38 cellular contexts compared by ENCODE assay signal in genomic region chr19:33340991-33341390, GRCh38.
"Had no signal": no experiment of that assay in that cellular context is flagged by ENCODE, and none has a peak within 500 bp of the region (broad histone marks: within the 10 kb centered on the region; RNA-seq: fewer than 3 reads in every experiment).

No MANE protein-coding gene starts in this region.

- H3K4me3 ChIP-seq: adrenal gland, ascending aorta, body of pancreas, breast epithelium, cardiac muscle cell had no signal

- H3K36me3 ChIP-seq: adrenal gland, ascending aorta, brain microvascular endothelial cell, breast epithelium, cardiac muscle cell had no signal

- H3K4me1 Mint-ChIP-seq: activated naive CD4-positive, alpha-beta T cell treated with anti-CD3 and anti-CD28 coated beads, Interleukin-2, amount 10 ng/mL, durations not matched to agents 7 days and 5 days; activated naive CD4-positive, alpha-beta T cell treated with anti-CD3 and anti-CD28 coated beads, Interleukin-2, amount 50 U/mL, for 24 hours; activated naive CD8-positive, alpha-beta T cell treated with anti-CD3 and anti-CD28 coated beads for 36 hours; activated naive CD8-positive, alpha-beta T cell treated with anti-CD3 and anti-CD28 coated beads, Interleukin-2, amount 50 U/mL, for 24 hours; activated T-helper 17 cell treated with anti-CD3 and anti-CD28 coated beads, Interleukin-2, amount 50 U/mL, for 72 hours; central memory CD8-positive, alpha-beta T cell had no signal

- FAIRE-seq: astrocyte, colon had no signal

- H3K36me3 Mint-ChIP-seq: activated naive CD4-positive, alpha-beta T cell treated with anti-CD3 and anti-CD28 coated beads, Interleukin-2, amount 10 ng/mL, durations not matched to agents 7 days and 5 days; activated naive CD4-positive, alpha-beta T cell treated with anti-CD3 and anti-CD28 coated beads, Interleukin-2, amount 50 U/mL, for 24 hours; activated naive CD4-positive, alpha-beta T cell treated with anti-CD3 and anti-CD28 coated beads, Interleukin-2, amount 50 U/mL, for 72 hours; activated naive CD8-positive, alpha-beta T cell treated with anti-CD3 and anti-CD28 coated beads for 36 hours; activated naive CD8-positive, alpha-beta T cell treated with anti-CD3 and anti-CD28 coated beads, Interleukin-2, amount 10 ng/mL, durations not matched to agents 7 days and 5 days; brain had no signal

- H3K27me3 ChIP-seq: adrenal gland, ascending aorta, body of pancreas, brain microvascular endothelial cell, breast epithelium had no signal

- DNase-seq: activated effector memory CD4-positive, alpha-beta T cell treated with anti-CD3 and anti-CD28 coated beads, Interleukin-2, amount 50 U/mL, for 16 hours; activated effector memory CD4-positive, alpha-beta T cell treated with Interleukin-2 at 50 U/mL for 16 hours; activated gamma-delta T cell; activated gamma-delta T cell treated with Interleukin-2 at 50 U/mL for 16 hours; activated naive CD4-positive, alpha-beta T cell; activated naive CD4-positive, alpha-beta T cell treated with anti-CD3 and anti-CD28 coated beads for 36 hours; activated naive CD4-positive, alpha-beta T cell treated with anti-CD3 and anti-CD28 coated beads, Interleukin-2, amount 10 ng/mL, durations not matched to agents 7 days and 5 days; activated naive CD4-positive, alpha-beta T cell treated with anti-CD3 and anti-CD28 coated beads, Interleukin-2, amount 50 U/mL, for 16 hours; activated naive CD4-positive, alpha-beta T cell treated with Interleukin-2 at 50 U/mL for 16 hours; activated naive CD8-positive, alpha-beta T cell treated with anti-CD3 and anti-CD28 coated beads for 36 hours; activated naive CD8-positive, alpha-beta T cell treated with anti-CD3 and anti-CD28 coated beads, Interleukin-2, amount 10 ng/mL, durations not matched to agents 7 days and 5 days; activated naive CD8-positive, alpha-beta T cell treated with anti-CD3 and anti-CD28 coated beads, Interleukin-2, amount 50 U/mL, for 24 hours; activated T-cell treated with anti-CD3 and anti-CD28 coated beads, Interleukin-2, amount 50 U/mL, for 4 hours; activated T-cell treated with anti-CD3 and anti-CD28 coated beads, Interleukin-2, amount 50 U/mL, for 48 hours; activated T-cell treated with anti-CD3 and anti-CD28 coated beads, Interleukin-2, amount 50 U/mL, for 72 hours; adrenal gland; amniotic stem cell; amygdala; anterior cingulate cortex; aorta; body of pancreas; brain microvascular endothelial cell; caudate nucleus; central memory CD4-positive, alpha-beta T cell; cerebellar nuclear complex had no signal

- H3K9me3 ChIP-seq: adrenal gland, ascending aorta, body of pancreas, breast epithelium had no signal

- H3K9me3 Mint-ChIP-seq: activated naive CD4-positive, alpha-beta T cell treated with anti-CD3 and anti-CD28 coated beads for 36 hours; activated naive CD4-positive, alpha-beta T cell treated with anti-CD3 and anti-CD28 coated beads, Interleukin-2, amount 10 ng/mL, durations not matched to agents 7 days and 5 days; activated naive CD4-positive, alpha-beta T cell treated with anti-CD3 and anti-CD28 coated beads, Interleukin-2, amount 50 U/mL, for 24 hours; activated naive CD4-positive, alpha-beta T cell treated with anti-CD3 and anti-CD28 coated beads, Interleukin-2, amount 50 U/mL, for 72 hours; activated naive CD8-positive, alpha-beta T cell treated with anti-CD3 and anti-CD28 coated beads for 36 hours; activated naive CD8-positive, alpha-beta T cell treated with anti-CD3 and anti-CD28 coated beads, Interleukin-2, amount 10 ng/mL, durations not matched to agents 7 days and 5 days; activated naive CD8-positive, alpha-beta T cell treated with anti-CD3 and anti-CD28 coated beads, Interleukin-2, amount 50 U/mL, for 24 hours; activated T-cell treated with anti-CD3 and anti-CD28 coated beads, Interleukin-2, amount 50 U/mL, for 4 hours; activated T-cell treated with anti-CD3 and anti-CD28 coated beads, Interleukin-2, amount 50 U/mL, for 72 hours; activated T-helper 1 cell treated with anti-CD3 and anti-CD28 coated beads, Interleukin-12 subunit alpha, Interleukin-12 subunit beta, Interleukin-2, Interleukin-4 antibody, amounts not matched to agents 30 ng/mL and 10 ng/mL and 1 ng/mL, durations not matched to agents 14 hours and 24 hours and 36 hours; activated T-helper 17 cell treated with anti-CD3 and anti-CD28 coated beads, Interleukin-2, amount 50 U/mL, for 72 hours; activated T-helper 2 cell treated with anti-CD3 and anti-CD28 coated beads, Interferon-gamma antibody, Interleukin-2, Interleukin-4, amounts not matched to agents 10 μg/mL and 5 μg/mL and 100 μg/mL, durations not matched to agents 14 hours and 24 hours and 36 hours; central memory CD8-positive, alpha-beta T cell had no signal

- ATAC-seq: activated naive CD4-positive, alpha-beta T cell treated with anti-CD3 and anti-CD28 coated beads, Interleukin-2, amount 50 U/mL, for 72 hours; activated naive CD8-positive, alpha-beta T cell treated with anti-CD3 and anti-CD28 coated beads, Interleukin-2, amount 50 U/mL, for 24 hours; activated T-cell treated with anti-CD3 and anti-CD28 coated beads, Interleukin-2, amount 50 U/mL, for 4 hours; activated T-cell treated with anti-CD3 and anti-CD28 coated beads, Interleukin-2, amount 50 U/mL, for 72 hours; activated T-helper 17 cell treated with anti-CD3 and anti-CD28 coated beads, Interleukin-2, amount 50 U/mL, for 72 hours; body of pancreas had no signal

- H3K27ac ChIP-seq: adrenal gland, ascending aorta, body of pancreas, brain microvascular endothelial cell, breast epithelium, cardiac muscle cell had no signal

- H3K27ac Mint-ChIP-seq: activated naive CD4-positive, alpha-beta T cell treated with anti-CD3 and anti-CD28 coated beads for 36 hours; activated naive CD4-positive, alpha-beta T cell treated with anti-CD3 and anti-CD28 coated beads, Interleukin-2, amount 10 ng/mL, durations not matched to agents 7 days and 5 days; activated naive CD4-positive, alpha-beta T cell treated with anti-CD3 and anti-CD28 coated beads, Interleukin-2, amount 50 U/mL, for 24 hours; activated naive CD4-positive, alpha-beta T cell treated with anti-CD3 and anti-CD28 coated beads, Interleukin-2, amount 50 U/mL, for 72 hours; activated naive CD8-positive, alpha-beta T cell; activated naive CD8-positive, alpha-beta T cell treated with anti-CD3 and anti-CD28 coated beads for 36 hours; activated naive CD8-positive, alpha-beta T cell treated with anti-CD3 and anti-CD28 coated beads, Interleukin-2, amount 10 ng/mL, durations not matched to agents 7 days and 5 days; activated naive CD8-positive, alpha-beta T cell treated with anti-CD3 and anti-CD28 coated beads, Interleukin-2, amount 50 U/mL, for 24 hours; activated T-cell treated with anti-CD3 and anti-CD28 coated beads, Interleukin-2, amount 50 U/mL, for 72 hours; activated T-helper 1 cell treated with anti-CD3 and anti-CD28 coated beads, Interleukin-12 subunit alpha, Interleukin-12 subunit beta, Interleukin-2, Interleukin-4 antibody, amounts not matched to agents 30 ng/mL and 10 ng/mL and 1 ng/mL, durations not matched to agents 14 hours and 24 hours and 36 hours; activated T-helper 17 cell treated with anti-CD3 and anti-CD28 coated beads, Interleukin-2, amount 50 U/mL, for 72 hours; activated T-helper 2 cell treated with anti-CD3 and anti-CD28 coated beads, Interferon-gamma antibody, Interleukin-2, Interleukin-4, amounts not matched to agents 10 μg/mL and 5 μg/mL and 100 μg/mL, durations not matched to agents 14 hours and 24 hours and 36 hours had no signal

- H3K4me1 ChIP-seq: adrenal gland, ascending aorta, body of pancreas, breast epithelium had no signal

- H3K4me3 Mint-ChIP-seq: activated naive CD4-positive, alpha-beta T cell treated with anti-CD3 and anti-CD28 coated beads for 36 hours; activated naive CD4-positive, alpha-beta T cell treated with anti-CD3 and anti-CD28 coated beads, Interleukin-2, amount 10 ng/mL, durations not matched to agents 7 days and 5 days; activated naive CD4-positive, alpha-beta T cell treated with anti-CD3 and anti-CD28 coated beads, Interleukin-2, amount 50 U/mL, for 24 hours; activated naive CD8-positive, alpha-beta T cell; activated naive CD8-positive, alpha-beta T cell treated with anti-CD3 and anti-CD28 coated beads for 36 hours; activated naive CD8-positive, alpha-beta T cell treated with anti-CD3 and anti-CD28 coated beads, Interleukin-2, amount 10 ng/mL, durations not matched to agents 7 days and 5 days; activated naive CD8-positive, alpha-beta T cell treated with anti-CD3 and anti-CD28 coated beads, Interleukin-2, amount 50 U/mL, for 24 hours; activated T-cell treated with anti-CD3 and anti-CD28 coated beads, Interleukin-2, amount 50 U/mL, for 4 hours; activated T-cell treated with anti-CD3 and anti-CD28 coated beads, Interleukin-2, amount 50 U/mL, for 72 hours; activated T-helper 1 cell treated with anti-CD3 and anti-CD28 coated beads, Interleukin-12 subunit alpha, Interleukin-12 subunit beta, Interleukin-2, Interleukin-4 antibody, amounts not matched to agents 30 ng/mL and 10 ng/mL and 1 ng/mL, durations not matched to agents 14 hours and 24 hours and 36 hours; activated T-helper 17 cell treated with anti-CD3 and anti-CD28 coated beads, Interleukin-2, amount 50 U/mL, for 72 hours; brain; central memory CD8-positive, alpha-beta T cell had no signal
